ENCODE assay signal across 23 cellular contexts in the genomic region with DNA sequence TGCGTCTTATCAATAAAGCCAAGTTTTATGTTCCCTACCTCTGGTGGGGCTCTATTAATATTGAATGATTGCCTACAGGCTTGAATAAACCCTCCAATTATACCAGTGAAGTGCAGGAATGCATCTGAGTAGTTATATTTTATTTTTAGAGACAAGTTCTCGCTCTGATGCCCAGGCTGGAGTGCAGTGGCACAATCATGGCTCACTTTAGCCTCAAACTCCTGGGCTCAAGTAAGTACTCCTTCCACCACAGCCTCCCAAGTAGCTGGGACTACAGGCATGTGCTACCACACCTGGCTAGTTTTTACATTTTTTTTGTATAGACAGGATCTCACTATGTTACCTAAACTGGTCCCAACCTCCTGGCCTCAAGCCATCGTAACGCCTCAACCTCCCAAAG. TPM values are rescaled to one million over a fixed set of nuclear protein-coding genes. Genes with fewer than 3 reads are reported as not detected.
A peak's percentile ranks its signal among the peaks of the same experiment; 100 is the strongest.
DNase-seq lines count a peak whose midpoint lies in the region; ATAC-seq and TF ChIP-seq lines count a peak whose summit lies in the region.
"Had no signal": no experiment of that assay in that cellular context is flagged by ENCODE, and none has a peak within 500 bp of the region (broad histone marks: within the 10 kb centered on the region; RNA-seq: fewer than 3 reads in every experiment).

No MANE protein-coding gene starts in this region.

- no peak for TF ChIP-seq POLR2A in ovary (IDR thresholded peaks at IDR 0.05)

- peaks cover 6% of the 10 kb centered on the region for H3K36me3 Mint-ChIP-seq in dendritic cell treated with granulocyte-macrophage colony-stimulating factor and Interleukin-4, amounts not matched to agents 40 ng/mL and 50 ng/mL, for 4 days (ENCODE audit: low read depth)

- peak; percentile 55 for ATAC-seq in Right ventricle myocardium superior (ENCODE audit: poor library complexity)
- no peak for ATAC-seq in psoas muscle
- ATAC-seq: Panc1 had no signal

- H3K27ac ChIP-seq in right atrium auricular region = peak overlapping the region in 1 of 2 donors; percentile 45
- H3K27ac ChIP-seq in psoas muscle = peak overlapping the region; percentile 75
- H3K27ac ChIP-seq in ovary = no peak overlapping the region
- H3K27ac ChIP-seq: KMS-11, RWPE1, SK-N-MC had no signal

- H3K4me1 ChIP-seq in right atrium auricular region (peaks cover 0 to 13% of the 10 kb centered on the region in 2 donors), psoas muscle (peaks cover 28% of the 10 kb centered on the region), ovary (ENCODE audit: insufficient read depth) (no peaks in the 10 kb centered on the region)

- H3K9me3 ChIP-seq in right atrium auricular region = no peaks in the 10 kb centered on the region
- H3K9me3 ChIP-seq in psoas muscle = no peaks in the 10 kb centered on the region
- no peaks in the 10 kb centered on the region for H3K9me3 ChIP-seq in ovary

- H3K27me3 Mint-ChIP-seq in dendritic cell treated with granulocyte-macrophage colony-stimulating factor and Interleukin-4, amounts not matched to agents 40 ng/mL and 50 ng/mL, for 4 days = no peaks in the 10 kb centered on the region
- H3K27me3 Mint-ChIP-seq: CD4-positive, alpha-beta T cell had no signal

- 74 to 87% (median 76%) methylated on average over 4 of the region's 4 CpGs for WGBS in psoas muscle, 3 donors
- 81 to 83% (median 83%) methylated on average over 4 of the region's 4 CpGs for WGBS in ovary, 3 donors

- TF ChIP-seq CTCF in right atrium auricular region (IDR thresholded peaks at IDR 0.05) (no peak), psoas muscle (IDR thresholded peaks at IDR 0.05) (no peak), ovary (IDR thresholded peaks at IDR 0.05) (no peak)

- H3K36me3 ChIP-seq in right atrium auricular region (no peaks in the 10 kb centered on the region), psoas muscle (ENCODE audit: insufficient read depth in 1 of 2, low read depth in 1 of 2) (peaks cover 0 to 20% of the 10 kb centered on the region in 2 donors), ovary (no peaks in the 10 kb centered on the region)

- H3K4me3 Mint-ChIP-seq in dendritic cell treated with granulocyte-macrophage colony-stimulating factor and Interleukin-4, amounts not matched to agents 40 ng/mL and 50 ng/mL, for 4 days = no peak overlapping the region
- H3K4me3 Mint-ChIP-seq: CD4-positive, alpha-beta T cell had no signal

- DNase-seq in Right ventricle myocardium superior (no peak), right atrium auricular region (ENCODE audit: low spot score) (no peak), psoas muscle (no peak), GM19238 (ENCODE audit: insufficient read length, low spot score) (no peak), ovary (no peak)
- DNase-seq in activated naive CD4-positive, alpha-beta T cell (lab: John Stamatoyannopoulos, UW) = no peak
- DNase-seq: CD4-positive, alpha-beta T cell; DMS53; GOT3; HCEC 1CT; MM.1S; NCI-H1092; NCI-H1417 treated with DMSO at 0.1 percent for 48 hours; NCI-H2081; NCI-H2227 treated with DMSO at 0.1 percent for 48 hours; NCI-H526 treated with DMSO at 0.1 percent for 48 hours had no signal

- no peaks in the 10 kb centered on the region for H3K9me3 Mint-ChIP-seq in dendritic cell treated with granulocyte-macrophage colony-stimulating factor and Interleukin-4, amounts not matched to agents 40 ng/mL and 50 ng/mL, for 4 days
- H3K9me3 Mint-ChIP-seq: CD4-positive, alpha-beta T cell; IgD-negative memory B cell had no signal

- peaks cover 28% of the 10 kb centered on the region for H3K4me1 Mint-ChIP-seq in dendritic cell treated with granulocyte-macrophage colony-stimulating factor and Interleukin-4, amounts not matched to agents 40 ng/mL and 50 ng/mL, for 4 days (ENCODE audit: low read depth)

- intact Hi-C loops in Right ventricle myocardium superior (cut with DNase I) (no loop called here), psoas muscle (cut with DNase I) (no loop called here), ovary (cut with DNase I) (loop anchor here in 1 of 4 donors (10.0 kb wide), 1 partner anchor 1544 kb away; no protein-coding TSS in a partner anchor)
- intact Hi-C loops in dendritic cell treated with granulocyte-macrophage colony-stimulating factor and Interleukin-4, amounts not matched to agents 40 ng/mL and 50 ng/mL, for 4 days (cut with micrococcal nuclease) = no loop called here

- H3K27me3 ChIP-seq in right atrium auricular region = no peaks in the 10 kb centered on the region
- H3K27me3 ChIP-seq in psoas muscle (ENCODE audit: insufficient read depth in 3 of 3, low read length in 2 of 3) = no peaks in the 10 kb centered on the region
- no peaks in the 10 kb centered on the region for H3K27me3 ChIP-seq in ovary

- H3K27ac Mint-ChIP-seq in dendritic cell treated with granulocyte-macrophage colony-stimulating factor and Interleukin-4, amounts not matched to agents 40 ng/mL and 50 ng/mL, for 4 days = peak overlapping the region; percentile 47
- H3K27ac Mint-ChIP-seq: CD4-positive, alpha-beta T cell; IgD-negative memory B cell had no signal

- no peak overlapping the region for H3K4me3 ChIP-seq in right atrium auricular region
- H3K4me3 ChIP-seq in psoas muscle = no peak overlapping the region
- no peak overlapping the region for H3K4me3 ChIP-seq in ovary
- H3K4me3 ChIP-seq: SK-N-MC had no signal

- no peak for TF ChIP-seq EP300 in ovary (IDR thresholded peaks at IDR 0.05)

RNA-seq across cellular contexts. Expression of gene UBE2J1, which starts 26.1 kb away (rescaled TPM):
- total RNA-seq in Right ventricle myocardium superior (11.9 TPM), right atrium auricular region (10 to 100 TPM; 13.8 to 15.6 TPM), psoas muscle (10 to 100 TPM; 11.5 to 21.6 (median 17.4) TPM), ovary (10 to 100 TPM; 25.3 to 48.6 (median 35.8) TPM)
- polyA plus RNA-seq in psoas muscle (10 to 100 TPM; 10.0 to 20.7 (median 12.9) TPM), ovary (10 to 100 TPM; 21.6 to 40.6 TPM)

RNA-seq across cellular contexts. Expression of gene RRAGD, which starts 33.4 kb away (rescaled TPM):
- 130 TPM for total RNA-seq in Right ventricle myocardium superior
- 10 to 100 TPM; 56.4 to 98.0 TPM for total RNA-seq in right atrium auricular region
- total RNA-seq in psoas muscle = 100 to 1,000 TPM; 105 to 148 (median 125) TPM
- 100 to 1,000 TPM in 1 of 3 donors, 10 to 100 TPM in 2; 34.8 to 163 (median 70.8) TPM for polyA plus RNA-seq in psoas muscle
- total RNA-seq in ovary = 10 to 100 TPM in 1 of 7 donors, 1 to 10 TPM in 6; 3.1 to 12.9 (median 7.9) TPM
- 1 to 10 TPM in 1 of 2 donors, under 1 TPM in 1; 0.71 to 9.0 TPM for polyA plus RNA-seq in ovary
- polyA plus RNA-seq: BJ had no signal

RNA-seq across cellular contexts. Expression of gene ANKRD6, which starts 54.3 kb away (rescaled TPM):
- total RNA-seq in Right ventricle myocardium superior = 15.0 TPM
- total RNA-seq in right atrium auricular region = 10 to 100 TPM in 1 of 2 donors, 1 to 10 TPM in 1; 9.2 to 12.3 TPM
- total RNA-seq in psoas muscle = 1 to 10 TPM; 2.4 to 9.0 (median 4.6) TPM
- polyA plus RNA-seq in psoas muscle = 1 to 10 TPM; 1.2 to 2.3 (median 1.8) TPM
- total RNA-seq in ovary = 10 to 100 TPM; 24.0 to 50.1 (median 28.5) TPM
- 10 to 100 TPM; 14.7 to 19.8 TPM for polyA plus RNA-seq in ovary
